ENCODE assay signal across 8 cellular contexts in the genomic region with DNA sequence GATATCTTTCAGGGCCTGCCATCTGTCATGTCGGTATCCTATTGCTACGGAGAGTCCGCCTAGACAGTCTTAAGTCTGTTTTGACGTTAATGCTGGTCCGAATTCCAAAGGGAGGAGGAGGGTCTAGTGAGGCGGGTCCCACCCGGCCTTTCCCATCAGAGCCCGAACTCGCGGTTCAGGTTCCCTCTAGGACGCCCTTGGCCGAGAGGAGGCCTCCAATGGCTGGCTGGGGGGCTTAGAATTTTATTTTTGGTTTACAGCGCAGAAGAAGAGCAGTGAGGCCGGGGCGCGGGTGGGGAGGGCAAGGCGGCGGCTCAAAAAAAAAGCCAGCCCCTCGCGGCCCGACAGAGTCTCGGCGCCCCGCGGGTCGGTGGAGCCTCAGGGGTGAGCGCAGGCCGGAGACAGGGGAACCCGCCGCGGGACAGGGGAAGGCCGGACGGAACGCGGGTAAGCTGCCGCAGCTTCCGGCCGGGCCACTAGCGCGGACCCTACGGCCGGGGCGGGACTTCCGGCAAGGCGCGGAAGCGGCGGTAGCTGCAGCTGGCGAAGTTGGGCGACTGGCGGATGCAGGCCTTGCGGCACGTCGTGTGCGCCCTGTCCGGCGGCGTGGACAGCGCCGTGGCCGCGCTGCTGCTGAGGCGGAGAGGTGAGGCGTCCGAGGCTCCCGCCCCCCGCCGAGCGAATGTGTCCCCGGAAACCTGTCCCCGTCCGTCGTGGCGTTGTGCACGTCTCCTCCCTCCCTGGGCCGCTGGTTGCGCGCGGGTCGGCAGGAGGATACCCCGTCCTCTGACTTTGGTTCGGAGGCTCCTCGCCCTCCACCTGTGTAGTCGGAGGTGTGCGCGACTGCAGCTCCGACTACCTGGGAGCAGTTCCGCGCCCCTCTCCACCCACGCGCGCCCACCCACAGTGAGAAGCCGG. TPM values are rescaled to one million over a fixed set of nuclear protein-coding genes. Genes with fewer than 3 reads are reported as not detected.
DNase-seq lines count a peak whose midpoint lies in the region; ATAC-seq and TF ChIP-seq lines count a peak whose summit lies in the region.

A gene with protein sequence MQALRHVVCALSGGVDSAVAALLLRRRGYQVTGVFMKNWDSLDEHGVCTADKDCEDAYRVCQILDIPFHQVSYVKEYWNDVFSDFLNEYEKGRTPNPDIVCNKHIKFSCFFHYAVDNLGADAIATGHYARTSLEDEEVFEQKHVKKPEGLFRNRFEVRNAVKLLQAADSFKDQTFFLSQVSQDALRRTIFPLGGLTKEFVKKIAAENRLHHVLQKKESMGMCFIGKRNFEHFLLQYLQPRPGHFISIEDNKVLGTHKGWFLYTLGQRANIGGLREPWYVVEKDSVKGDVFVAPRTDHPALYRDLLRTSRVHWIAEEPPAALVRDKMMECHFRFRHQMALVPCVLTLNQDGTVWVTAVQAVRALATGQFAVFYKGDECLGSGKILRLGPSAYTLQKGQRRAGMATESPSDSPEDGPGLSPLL (plus strand): TSS at position 514 of the 918 bp plus-strand sequence. CDS start 51 bp downstream, at position 565.

- no peaks in the 10 kb centered on the region for H3K27me3 ChIP-seq in kidney epithelial cell (ENCODE audit: control insufficient read depth, insufficient read depth, low read length)

- peak within 1 kb of the TSS; percentile 99 for H3K4me3 ChIP-seq in kidney epithelial cell (ENCODE audit: low read depth, low read length)

- TF ChIP-seq CTCF in kidney epithelial cell (IDR thresholded peaks at IDR 0.05; ENCODE audit: insufficient read depth, low read length, poor library complexity, severe bottlenecking): no peak

- peak; percentile 40 for DNase-seq in NCI-H2107 (lab: John Stamatoyannopoulos, UW)
- no peak for DNase-seq in NCI-H2107 treated with DMSO at 0.1 percent for 48 hours (lab: John Stamatoyannopoulos, UW; ENCODE audit: unreplicated experiment)
- peak; percentile 69 for DNase-seq in NCI-H345 (lab: John Stamatoyannopoulos, UW)
- DNase-seq in activated CD4-positive, CD25-positive, alpha-beta regulatory T cell treated with anti-CD3 and anti-CD28 coated beads, Interleukin-2, amount 50 U/mL, for 72 hours: peak; percentile 85
- peak; percentile 91 for DNase-seq in cerebellum (ENCODE audit: low spot score)
- DNase-seq in kidney epithelial cell (ENCODE audit: low read depth): peak; percentile 56
- DNase-seq in stimulated activated CD4-positive, alpha-beta T cell treated with anti-CD3 and anti-CD28 coated beads, Interleukin-15, amount 100 ng/mL, for 24 hours: peak; percentile 85

- peak; percentile 60 for ATAC-seq in HG03025 (IDR thresholded peaks at IDR 0.05; ENCODE audit: low FRiP score, unreplicated experiment)

- peaks cover 6% of the 10 kb centered on the region for H3K36me3 ChIP-seq in kidney epithelial cell (ENCODE audit: control insufficient read depth, insufficient read depth, low read length)

RNA-seq across cellular contexts. Expression of the gene that starts here (rescaled TPM):
- total RNA-seq in cerebellum (41.6 TPM), kidney epithelial cell (20.8 and 23.3 TPM in 2 replicates)
